In genomic region chr11:93577291-93577690, GRCh38 we compare ENCODE assay signal across 1 cellular context.
TF ChIP-seq lines count a peak whose summit lies in the region.

No MANE protein-coding gene starts in this region.

TF ChIP-seq in HepG2, 621 proteins besides CTCF, POLR2A, EP300 and RAD21:
- TF ChIP-seq ZNF841 (CRISPR knock-in tag; IDR thresholded peaks at IDR 0.05; ENCODE audit: borderline replicate concordance) (no peak), SUZ12 (IDR thresholded peaks at IDR 0.05; ENCODE audit: low read depth, low read length) (no peak), ZFP90 (CRISPR knock-in tag; IDR thresholded peaks at IDR 0.05; ENCODE audit: borderline replicate concordance) (no peak), SKIL (CRISPR knock-in tag; IDR thresholded peaks at IDR 0.05; ENCODE audit: borderline replicate concordance) (no peak), DBP (CRISPR knock-in tag; IDR thresholded peaks at IDR 0.05; ENCODE audit: not compliant biosample characterization) (no peak)
TF ChIP-seq in HepG2: peak in this region for 0.
